Comparison of ENCODE assay signal across 20 cellular contexts in the genomic region with DNA sequence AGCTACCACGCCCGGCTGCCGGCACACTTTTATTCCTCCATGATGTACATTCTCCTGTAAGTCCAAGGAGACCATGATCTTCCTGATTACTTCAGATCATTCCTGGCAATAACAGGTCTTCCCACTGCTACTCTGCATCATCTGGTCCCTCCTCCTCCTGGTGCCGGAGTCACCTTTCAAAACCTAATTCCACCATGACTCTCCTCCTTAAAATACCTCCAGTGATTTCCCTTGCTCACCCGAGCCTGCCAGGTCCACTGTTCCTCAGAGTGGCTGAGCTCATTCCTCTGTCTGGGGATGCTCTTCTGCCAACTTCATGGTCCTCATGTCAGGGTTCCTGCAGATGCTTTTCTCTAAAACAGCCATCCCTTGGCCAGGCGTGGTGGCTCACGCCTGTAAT. TPM values are rescaled to one million over a fixed set of nuclear protein-coding genes. Genes with fewer than 3 reads are reported as not detected.
DNase-seq lines count a peak whose midpoint lies in the region; ATAC-seq and TF ChIP-seq lines count a peak whose summit lies in the region.
"Had no signal": no experiment of that assay in that cellular context is flagged by ENCODE, and none has a peak within 500 bp of the region (broad histone marks: within the 10 kb centered on the region; RNA-seq: fewer than 3 reads in every experiment).

No MANE protein-coding gene starts in this region.

- H3K27me3 Mint-ChIP-seq in glutamatergic neuron (ENCODE audit: unreplicated experiment): peaks cover 9% of the 10 kb centered on the region
- H3K27me3 Mint-ChIP-seq in CD4-positive, alpha-beta memory T cell: no peaks in the 10 kb centered on the region

- peaks cover 41 to 47% of the 10 kb centered on the region in 2 experiments for H3K4me1 ChIP-seq in SK-N-SH (ENCODE audit: control insufficient read depth in 1 of 2, insufficient read depth in 2 of 2, low read depth in 1 of 2, low read length in 1 of 2)
- H3K4me1 ChIP-seq in HCT116 (ENCODE audit: control insufficient read depth in 1 of 2, insufficient read depth in 2 of 2, low read length in 2 of 2): peaks cover 58 to 91% of the 10 kb centered on the region in 2 experiments
- peaks cover 44% of the 10 kb centered on the region in 2 donors for H3K4me1 ChIP-seq in gastrocnemius medialis
- H3K4me1 ChIP-seq in CD4-positive, alpha-beta memory T cell (ENCODE audit: insufficient read depth, low read length): peaks cover 63% of the 10 kb centered on the region

- H4K20me1 ChIP-seq in SK-N-SH (ENCODE audit: insufficient read depth) (no peaks in the 10 kb centered on the region), HCT116 (ENCODE audit: insufficient read depth) (no peaks in the 10 kb centered on the region)

- peaks cover 3% of the 10 kb centered on the region for H3K4me1 Mint-ChIP-seq in glutamatergic neuron (ENCODE audit: low read depth, unreplicated experiment)
- peaks cover 38 to 65% (median 51%) of the 10 kb centered on the region in 4 donors for H3K4me1 Mint-ChIP-seq in CD4-positive, alpha-beta memory T cell

- H3K36me3 Mint-ChIP-seq in glutamatergic neuron (ENCODE audit: unreplicated experiment): no peaks in the 10 kb centered on the region
- no peaks in the 10 kb centered on the region for H3K36me3 Mint-ChIP-seq in CD4-positive, alpha-beta memory T cell

- H3K9me2 ChIP-seq in SK-N-SH (no peaks in the 10 kb centered on the region), HCT116 (ENCODE audit: insufficient read depth) (no peaks in the 10 kb centered on the region)

- TF ChIP-seq POLR2A in HCT116 (IDR thresholded peaks at IDR 0.05; ENCODE audit: borderline replicate concordance, extremely low read depth, insufficient read depth, insufficient read length) (no peak), gastrocnemius medialis (IDR thresholded peaks at IDR 0.05) (no peak)

- peak overlapping the region; percentile 40 for H3K4me3 Mint-ChIP-seq in glutamatergic neuron (ENCODE audit: unreplicated experiment)
- peak overlapping the region in 1 of 8 donors; percentile 36 for H3K4me3 Mint-ChIP-seq in CD4-positive, alpha-beta memory T cell
- H3K4me3 Mint-ChIP-seq: GM23338 had no signal

- WGBS in SK-N-SH (ENCODE audit: low lambda C conversion rate): 89% methylated on average over 7 of the region's 7 CpGs

- TF ChIP-seq RAD21 in SK-N-SH (IDR thresholded peaks at IDR 0.05; ENCODE audit: low read length): no peak
- TF ChIP-seq RAD21 in HCT116 (IDR thresholded peaks at IDR 0.05; ENCODE audit: low read depth): no peak

- H3K9me3 Mint-ChIP-seq in glutamatergic neuron (ENCODE audit: unreplicated experiment): peaks cover 4% of the 10 kb centered on the region
- H3K9me3 Mint-ChIP-seq in CD4-positive, alpha-beta memory T cell: no peaks in the 10 kb centered on the region
- H3K9me3 Mint-ChIP-seq: GM23338 had no signal

- H3K9ac ChIP-seq in SK-N-SH (no peak overlapping the region), HCT116 (ENCODE audit: low read length) (no peak overlapping the region)

- TF ChIP-seq CTCF in SK-N-SH (IDR thresholded peaks at IDR 0.05): no peak
- no peak for TF ChIP-seq CTCF in HCT116 (IDR thresholded peaks at IDR 0.05 in 2 of 3, conservative IDR thresholded peaks at IDR 0.05 in 1 of 3; ENCODE audit: borderline replicate concordance in 1 of 3, insufficient read depth in 1 of 3, low read depth in 2 of 3, low read length in 2 of 3)
- TF ChIP-seq CTCF in glutamatergic neuron (IDR thresholded peaks at IDR 0.05; ENCODE audit: partially characterized antibody, unreplicated experiment): no peak
- TF ChIP-seq CTCF in gastrocnemius medialis (IDR thresholded peaks at IDR 0.05 in 4 of 5, conservative IDR thresholded peaks at IDR 0.05 in 1 of 5): no peak

- BruUV-seq in HCT116 (replicated peaks; lab: Mats Ljungman, UMichigan): no TSS peak

- no peak overlapping the region for H3K4me3 ChIP-seq in SK-N-SH (ENCODE audit: low read depth in 2 of 2, low read length in 1 of 2)
- no peak overlapping the region; a peak in 1 of 4 replicates for H3K4me3 ChIP-seq in HCT116 (replicated peaks in 1 of 2; ENCODE audit: low read depth in 1 of 2, low read length in 2 of 2)
- H3K4me3 ChIP-seq in gastrocnemius medialis: no peak overlapping the region
- H3K4me3 ChIP-seq in CD4-positive, alpha-beta memory T cell (ENCODE audit: low read length in 2 of 2): no peak overlapping the region
- H3K4me3 ChIP-seq: GM23338, Peyer's patch had no signal

- in situ Hi-C loops in gastrocnemius medialis (cut with MboI; ENCODE audit: low sequenced_read_pairs in 4 of 4): no loop called here

- H3K79me2 ChIP-seq in SK-N-SH (ENCODE audit: insufficient read depth) (peaks cover 21% of the 10 kb centered on the region), HCT116 (ENCODE audit: insufficient read depth, low read length) (peaks cover 10% of the 10 kb centered on the region)

- peak overlapping the region; percentile 91 for H3K4me2 ChIP-seq in SK-N-SH
- H3K4me2 ChIP-seq in HCT116 (ENCODE audit: low read length): peak overlapping the region; percentile 96
- H3K4me2 ChIP-seq: GM23338 had no signal

- no peaks in the 10 kb centered on the region for H3K36me3 ChIP-seq in SK-N-SH (replicated peaks in 1 of 2; ENCODE audit: control insufficient read depth in 1 of 2, insufficient read depth in 2 of 2, low read length in 1 of 2)
- no peaks in the 10 kb centered on the region for H3K36me3 ChIP-seq in HCT116 (ENCODE audit: control insufficient read depth in 1 of 2, insufficient read depth in 2 of 2, low read length in 2 of 2)
- no peaks in the 10 kb centered on the region for H3K36me3 ChIP-seq in gastrocnemius medialis
- no peaks in the 10 kb centered on the region for H3K36me3 ChIP-seq in CD4-positive, alpha-beta memory T cell (ENCODE audit: insufficient read depth, low read length)
- H3K36me3 ChIP-seq: Peyer's patch had no signal

- peak overlapping the region; percentile 50 for H3K27ac Mint-ChIP-seq in glutamatergic neuron (ENCODE audit: unreplicated experiment)
- H3K27ac Mint-ChIP-seq in CD4-positive, alpha-beta memory T cell: peak overlapping the region in 2 of 7 donors; percentile 9 to 86
- H3K27ac Mint-ChIP-seq: GM23338 had no signal

- intact Hi-C loops in HCT116 (cut with micrococcal nuclease) (no loop called here), gastrocnemius medialis (cut with DNase I; ENCODE audit: low total_unique reads) (no loop called here)
- intact Hi-C loops in CD4-positive, alpha-beta memory T cell (cut with micrococcal nuclease): no loop called here

- H3K27me3 ChIP-seq in SK-N-SH (ENCODE audit: insufficient read depth): no peaks in the 10 kb centered on the region
- H3K27me3 ChIP-seq in HCT116 (ENCODE audit: insufficient read depth, low read length): no peaks in the 10 kb centered on the region
- H3K27me3 ChIP-seq in gastrocnemius medialis: no peaks in the 10 kb centered on the region
- no peaks in the 10 kb centered on the region for H3K27me3 ChIP-seq in CD4-positive, alpha-beta memory T cell (ENCODE audit: insufficient read depth, low read length)
- H3K27me3 ChIP-seq: Peyer's patch had no signal

- H2AFZ ChIP-seq in SK-N-SH (ENCODE audit: low read depth): no peak overlapping the region
- no peak overlapping the region for H2AFZ ChIP-seq in HCT116 (ENCODE audit: low read depth, low read length, poor library complexity, severe bottlenecking)
- H2AFZ ChIP-seq: GM23338 had no signal

- H3K9me3 ChIP-seq in SK-N-SH: no peaks in the 10 kb centered on the region
- H3K9me3 ChIP-seq in HCT116 (ENCODE audit: control insufficient read depth in 1 of 2, insufficient read depth in 1 of 2, low read depth in 1 of 2, low read length in 2 of 2): no peaks in the 10 kb centered on the region
- H3K9me3 ChIP-seq in gastrocnemius medialis: no peaks in the 10 kb centered on the region
- no peaks in the 10 kb centered on the region for H3K9me3 ChIP-seq in CD4-positive, alpha-beta memory T cell (ENCODE audit: control insufficient read depth in 1 of 2, low read length in 2 of 2)
- H3K9me3 ChIP-seq: Peyer's patch had no signal

- RAD21 ChIA-PET in HCT116 (lab: Charles Lee; ENCODE audit: low non-redundant PET in 1 of 2, low total read pairs in 2 of 2, uncharacterized antibody in 2 of 2, unreplicated experiment in 2 of 2): no interaction called here

- POLR2A ChIA-PET in SK-N-SH (lab: Yijun Ruan, JAX): no interaction called here
- POLR2A ChIA-PET in HCT116 (lab: Charles Lee): interaction anchor here (0.6 to 2.9 kb wide), 5 partner anchors 15 to 139 kb away, joined by 3 to 9 read pairs (median 4); partner anchors contain the start of gene NEAT1
- POLR2A ChIA-PET in CD4-positive, alpha-beta memory T cell (lab: Charles Lee; ENCODE audit: partially characterized antibody): interaction anchor here (0.8 to 18.2 kb wide), 7 partner anchors 9 to 139 kb away, joined by 3 to 403 read pairs (median 12); partner anchors contain the start of genes EHBP1L1, FAM89B, MALAT1 and NEAT1

- CTCF ChIA-PET in SK-N-SH (lab: Yijun Ruan, JAX) (interaction anchor here (1.0 to 6.4 kb wide), 5 partner anchors 9 to 51 kb away, joined by 3 to 69 read pairs (median 13); partner anchors contain the start of genes EHBP1L1, FAM89B and ZNRD2), HCT116 (lab: Charles Lee) (interaction anchor here (4.5 kb wide), 1 partner anchor 21 kb away, joined by 29 read pairs; no protein-coding TSS in a partner anchor)
- CTCF ChIA-PET in CD4-positive, alpha-beta memory T cell (lab: Charles Lee; ENCODE audit: partially characterized antibody): interaction anchor here (0.7 to 2.1 kb wide), 5 partner anchors 10 to 21 kb away, joined by 3 to 7 read pairs (median 7); partner anchors contain the start of gene FAM89B

- peaks cover 58% of the 10 kb centered on the region for H3F3A ChIP-seq in SK-N-SH (replicated peaks; ENCODE audit: insufficient read depth)

- H3K27ac ChIP-seq in SK-N-SH (ENCODE audit: low read depth in 2 of 2, low read length in 1 of 2) (peak overlapping the region; percentile 97; a peak in 3 of 4 replicates), HCT116 (ENCODE audit: low read depth, low read length) (no peak overlapping the region), gastrocnemius medialis (peak overlapping the region; percentile 49 to 98 (median 84))
- H3K27ac ChIP-seq in CD4-positive, alpha-beta memory T cell (ENCODE audit: low read depth, low read length): no peak overlapping the region
- H3K27ac ChIP-seq: Peyer's patch had no signal

- no peak for TF ChIP-seq EP300 in SK-N-SH (IDR thresholded peaks at IDR 0.05; ENCODE audit: borderline replicate concordance in 1 of 2, low read depth in 1 of 2, low read length in 1 of 2)

- no peak for DNase-seq in SK-N-SH
- no peak for DNase-seq in HCT116 (ENCODE audit: low read depth, low spot score)
- DNase-seq in glutamatergic neuron: no peak
- peak in 1 of 2 donors; percentile 70 for DNase-seq in gastrocnemius medialis
- DNase-seq in NCI-H526 (lab: John Stamatoyannopoulos, UW): no peak
- DNase-seq in GM19240 (ENCODE audit: insufficient read length, low spot score): no peak
- DNase-seq in CD4-positive, alpha-beta memory T cell: no peak
- DNase-seq: C1 segment of cervical spinal cord, DND-41, GF-D8, Kasumi-1, NCI-H1105 treated with DMSO at 0.1 percent for 48 hours, NCI-H187, NCI-H2171, NCI-H82, Peyer's patch, Right ventricle myocardium superior had no signal

- ATAC-seq in SK-N-SH treated with all-trans-retinoic acid at 6 μM for 48 hours (no peak), HCT116 (no peak), gastrocnemius medialis (peak; percentile 36 to 43)
- ATAC-seq: GM23338 had no signal

RNA-seq across cellular contexts. Expression of gene LTBP3, which starts 3.9 kb away (rescaled TPM):
- 92.1 and 167 TPM in 2 replicates for polyA plus RNA-seq in SK-N-SH (2012; rRNA removed)
- 62.4 and 112 TPM in 2 replicates for polyA plus RNA-seq in SK-N-SH (2012; cell fraction: cytosol; rRNA removed)
- 691 and 1,438 TPM in 2 replicates for polyA plus RNA-seq in SK-N-SH (2012; cell fraction: nucleus; rRNA removed)
- total RNA-seq in HCT116 (2021; ENCODE audit: unreplicated experiment): 248 TPM
- 238 and 328 TPM in 2 replicates for polyA plus RNA-seq in HCT116 (2012)
- 2.5 TPM for total RNA-seq in glutamatergic neuron (ENCODE audit: unreplicated experiment)
- 10 to 100 TPM; 18.5 to 56.6 (median 35.6) TPM for total RNA-seq in gastrocnemius medialis
- total RNA-seq in CD4-positive, alpha-beta memory T cell: 100 to 1,000 TPM; 201 to 211 TPM
- 10 to 100 TPM in 1 of 2 donors, 1 to 10 TPM in 1; 9.0 to 23.6 TPM for polyA plus RNA-seq in CD4-positive, alpha-beta memory T cell

RNA-seq across cellular contexts. Expression of gene ZNRD2, which starts 8.3 kb away (rescaled TPM):
- polyA plus RNA-seq in SK-N-SH (2012; rRNA removed): 62.5 and 78.1 TPM in 2 replicates
- polyA plus RNA-seq in SK-N-SH (2012; cell fraction: cytosol; rRNA removed): 32.6 and 44.8 TPM in 2 replicates
- 76.5 and 92.5 TPM in 2 replicates for polyA plus RNA-seq in SK-N-SH (2012; cell fraction: nucleus; rRNA removed)
- 66.8 TPM for total RNA-seq in HCT116 (2021; ENCODE audit: unreplicated experiment)
- 86.9 and 93.0 TPM in 2 replicates for polyA plus RNA-seq in HCT116 (2012)
- 37.9 TPM for total RNA-seq in glutamatergic neuron (ENCODE audit: unreplicated experiment)
- 10 to 100 TPM; 54.7 to 99.4 (median 75.3) TPM for total RNA-seq in gastrocnemius medialis
- 10 to 100 TPM; 24.6 to 27.5 TPM for total RNA-seq in CD4-positive, alpha-beta memory T cell
- 10 to 100 TPM; 70.1 to 74.9 TPM for polyA plus RNA-seq in CD4-positive, alpha-beta memory T cell

RNA-seq across cellular contexts. Expression of gene FAM89B, which starts 10.3 kb away (rescaled TPM):
- polyA plus RNA-seq in SK-N-SH (2012; rRNA removed): 61.3 and 65.3 TPM in 2 replicates
- polyA plus RNA-seq in SK-N-SH (2012; cell fraction: cytosol; rRNA removed): 19.9 and 37.5 TPM in 2 replicates
- 38.7 and 41.4 TPM in 2 replicates for polyA plus RNA-seq in SK-N-SH (2012; cell fraction: nucleus; rRNA removed)
- 60.0 TPM for total RNA-seq in HCT116 (2021; ENCODE audit: unreplicated experiment)
- polyA plus RNA-seq in HCT116 (2012): 46.1 and 52.9 TPM in 2 replicates
- total RNA-seq in glutamatergic neuron (ENCODE audit: unreplicated experiment): 184 TPM
- total RNA-seq in gastrocnemius medialis: 100 to 1,000 TPM in 3 of 4 donors, 10 to 100 TPM in 1; 86.6 to 154 (median 119) TPM
- total RNA-seq in CD4-positive, alpha-beta memory T cell: 10 to 100 TPM; 68.9 to 71.4 TPM
- polyA plus RNA-seq in CD4-positive, alpha-beta memory T cell: 100 to 1,000 TPM; 130 to 164 TPM

RNA-seq across cellular contexts. Expression of gene EHBP1L1, which starts 13.8 kb away (rescaled TPM):
- 35.1 and 48.7 TPM in 2 replicates for polyA plus RNA-seq in SK-N-SH (2012; rRNA removed)
- polyA plus RNA-seq in SK-N-SH (2012; cell fraction: cytosol; rRNA removed): 17.6 and 25.5 TPM in 2 replicates
- 163 and 263 TPM in 2 replicates for polyA plus RNA-seq in SK-N-SH (2012; cell fraction: nucleus; rRNA removed)
- total RNA-seq in HCT116 (2021; ENCODE audit: unreplicated experiment) (105 TPM), glutamatergic neuron (ENCODE audit: unreplicated experiment) (14.2 TPM), gastrocnemius medialis (100 to 1,000 TPM; 191 to 374 (median 250) TPM)
- 88.5 and 90.6 TPM in 2 replicates for polyA plus RNA-seq in HCT116 (2012)
- total RNA-seq in CD4-positive, alpha-beta memory T cell: 100 to 1,000 TPM; 151 to 154 TPM
- polyA plus RNA-seq in CD4-positive, alpha-beta memory T cell: 10 to 100 TPM in 1 of 2 donors, 1 to 10 TPM in 1; 8.9 to 25.2 TPM

RNA-seq across cellular contexts. Expression of gene KCNK7, which starts 33.6 kb away (rescaled TPM):
- 0.34 and 0.58 TPM in 2 replicates for polyA plus RNA-seq in SK-N-SH (2012; rRNA removed)
- polyA plus RNA-seq in SK-N-SH (2012; cell fraction: cytosol; rRNA removed): 0.09 and 0.26 TPM in 2 replicates
- 1.4 and 3.2 TPM in 2 replicates for polyA plus RNA-seq in SK-N-SH (2012; cell fraction: nucleus; rRNA removed)
- total RNA-seq in HCT116 (2021; ENCODE audit: unreplicated experiment) (0.61 TPM), glutamatergic neuron (ENCODE audit: unreplicated experiment) (0.69 TPM), gastrocnemius medialis (10 to 100 TPM in 1 of 4 donors, under 1 TPM in 1, not detected in 2; 0.39 to 18.6 TPM)
- polyA plus RNA-seq in HCT116 (2012): 0.66 and 0.91 TPM in 2 replicates
- total RNA-seq in CD4-positive, alpha-beta memory T cell: 1 to 10 TPM; 1.6 to 2.7 TPM
- 1 to 10 TPM in 1 of 2 donors, not detected in 1; 1.2 TPM for polyA plus RNA-seq in CD4-positive, alpha-beta memory T cell
- total RNA-seq: GM23338, NCI-H460 had no signal

Comparison
In these comparisons a context has a peak if more than half of its experiments do, and no peak if none do; other contexts are left out.
1. H3K27ac ChIP-seq: peak in SK-N-SH (2 of 2) and gastrocnemius medialis (4 of 4); none in HCT116 (single experiment) and CD4-positive, alpha-beta memory T cell (single experiment).
2. ATAC-seq: peak in gastrocnemius medialis (2 of 2); none in SK-N-SH treated with all-trans-retinoic acid at 6 μM for 48 hours (single experiment) and HCT116 (single experiment).